Comparison of ENCODE assay signal across 10 cellular contexts in genomic region chr7:131557521-131558385, GRCh38. TPM values are rescaled to one million over a fixed set of nuclear protein-coding genes. Genes with fewer than 3 reads are reported as not detected.
DNase-seq lines count a peak whose midpoint lies in the region; ATAC-seq, FAIRE-seq and TF ChIP-seq lines count a peak whose summit lies in the region.
"Had no signal": no experiment of that assay in that cellular context is flagged by ENCODE, and none has a peak within 500 bp of the region (broad histone marks: within the 10 kb centered on the region; RNA-seq: fewer than 3 reads in every experiment).

No MANE protein-coding gene starts in this region.

- H3K36me3 ChIP-seq in HepG2 (replicated peaks in 1 of 2; ENCODE audit: control insufficient read depth in 1 of 2, insufficient read depth in 2 of 2, low read length in 2 of 2), result no peaks in the 10 kb centered on the region
- no peaks in the 10 kb centered on the region for H3K36me3 ChIP-seq in thyroid gland

- H3K36me3 Mint-ChIP-seq in activated CD4-positive, alpha-beta T cell treated with anti-CD3 and anti-CD28 coated beads, Interleukin-2, amount 10 ng/mL, durations not matched to agents 24 days and 14 days (ENCODE audit: low read depth), result no peaks in the 10 kb centered on the region
- H3K36me3 Mint-ChIP-seq in brain, result no peaks in the 10 kb centered on the region
- H3K36me3 Mint-ChIP-seq: activated naive CD8-positive, alpha-beta T cell treated with anti-CD3 and anti-CD28 coated beads, Interleukin-2, amount 10 ng/mL, durations not matched to agents 7 days and 5 days had no signal

- in situ Hi-C loops in HepG2 (cut with HindIII; ENCODE audit: extremely low pct_ligation_motif_present, low pct_unique_long_range_greater_than_20kb), result no loop called here

- WGBS in HepG2 (ENCODE audit: low lambda C conversion rate), result 9% methylated on average over 8 of the region's 32 CpGs
- WGBS in thyroid gland, 2 donors, result 12 to 14% methylated on average over 24 to 31 of the region's 32 CpGs

- H3K4me2 ChIP-seq in HepG2 (ENCODE audit: low read depth, low read length), result peak overlapping the region; percentile 12; the same call in 1 of the 2 replicates

- TF ChIP-seq CTCF in brain (conservative IDR thresholded peaks at IDR 0.05) (no peak), HepG2 (CRISPR knock-in tag; IDR thresholded peaks at IDR 0.05) (no peak), thyroid gland (IDR thresholded peaks at IDR 0.05) (no peak)

- no peaks in the 10 kb centered on the region for H3K79me2 ChIP-seq in HepG2 (ENCODE audit: insufficient read depth, low read length)

- CTCF ChIA-PET in HepG2 (lab: Yijun Ruan, JAX; ENCODE audit: low intra/inter-chr PET ratio, low total read pairs), result no interaction called here

- TF ChIP-seq EP300 in HepG2 (IDR thresholded peaks at IDR 0.05; ENCODE audit: low read depth in 2 of 2, low read length in 2 of 2) (no peak), HepG2 (CRISPR knock-in tag; IDR thresholded peaks at IDR 0.05; ENCODE audit: borderline replicate concordance) (no peak)

- POLR2A ChIA-PET in HepG2 (lab: Yijun Ruan, JAX), result no interaction called here

- H3K4me3 Mint-ChIP-seq in activated CD4-positive, alpha-beta T cell treated with anti-CD3 and anti-CD28 coated beads, Interleukin-2, amount 10 ng/mL, durations not matched to agents 24 days and 14 days, result no peak overlapping the region
- peak overlapping the region; percentile 81 to 87 (median 83) for H3K4me3 Mint-ChIP-seq in brain

- peak; percentile 63 for DNase-seq in activated CD4-positive, alpha-beta T cell treated with anti-CD3 and anti-CD28 coated beads, Interleukin-2, amount 10 ng/mL, durations not matched to agents 24 days and 14 days
- no peak for DNase-seq in activated CD4-positive, alpha-beta T cell treated with anti-CD3 and anti-CD28 coated beads for 4 hours
- DNase-seq in HepG2 (ENCODE audit: low spot score), result no peak
- DNase-seq in thyroid gland, result peak; percentile 15 to 17
- DNase-seq in RPMI8226, result no peak
- DNase-seq in stimulated activated CD4-positive, alpha-beta T cell treated with anti-CD3 and anti-CD28 coated beads, Interleukin-15, amount 100 ng/mL, for 24 hours, result no peak
- DNase-seq: activated naive CD8-positive, alpha-beta T cell treated with anti-CD3 and anti-CD28 coated beads, Interleukin-2, amount 10 ng/mL, durations not matched to agents 7 days and 5 days; COR-L47 had no signal

- H3K4me1 ChIP-seq in HepG2 (ENCODE audit: insufficient read depth, low read length) (peaks cover 13% of the 10 kb centered on the region), thyroid gland (peaks cover 19 to 24% of the 10 kb centered on the region in 2 donors)

- no peak for TF ChIP-seq RAD21 in HepG2 (CRISPR knock-in tag; IDR thresholded peaks at IDR 0.05)

- H3K27me3 ChIP-seq in HepG2 (ENCODE audit: control insufficient read depth in 1 of 2, insufficient read depth in 2 of 2, low read length in 2 of 2), result peaks cover 7 to 61% of the 10 kb centered on the region in 2 experiments
- no peaks in the 10 kb centered on the region for H3K27me3 ChIP-seq in thyroid gland

- H3K9me3 ChIP-seq in HepG2 (ENCODE audit: low read length) (no peaks in the 10 kb centered on the region), thyroid gland (no peaks in the 10 kb centered on the region)

- BruUV-seq in HepG2 (replicated peaks; lab: Mats Ljungman, UMichigan), result no TSS peak

- H3K27me3 Mint-ChIP-seq in activated CD4-positive, alpha-beta T cell treated with anti-CD3 and anti-CD28 coated beads, Interleukin-2, amount 10 ng/mL, durations not matched to agents 24 days and 14 days, result peaks cover 63% of the 10 kb centered on the region
- H3K27me3 Mint-ChIP-seq in brain, result peaks cover 51% of the 10 kb centered on the region

- H3K27ac ChIP-seq in HepG2 (ENCODE audit: extremely low read length, insufficient read depth, low read length) (no peak overlapping the region), thyroid gland (peak overlapping the region in 1 of 3 donors; percentile 64)

- TF ChIP-seq POLR2A in HepG2 (IDR thresholded peaks at IDR 0.05; ENCODE audit: insufficient read depth in 1 of 2, low read depth in 2 of 2, low read length in 2 of 2) (no peak), thyroid gland (IDR thresholded peaks at IDR 0.05) (no peak)

- no peaks in the 10 kb centered on the region for H4K20me1 ChIP-seq in HepG2 (ENCODE audit: insufficient read depth, low read length)

- peak overlapping the region in 1 of 3 experiments; percentile 10; a peak in 1 of 6 replicates for H3K4me3 ChIP-seq in HepG2 (replicated peaks in 1 of 3; ENCODE audit: insufficient read depth in 1 of 3, low read depth in 2 of 3, low read length in 3 of 3)
- H3K4me3 ChIP-seq in thyroid gland (replicated peaks in 1 of 3), result no peak overlapping the region

- H2AFZ ChIP-seq in HepG2 (ENCODE audit: low read length), result no peak overlapping the region

- no peaks in the 10 kb centered on the region for H3K9me3 Mint-ChIP-seq in activated CD4-positive, alpha-beta T cell treated with anti-CD3 and anti-CD28 coated beads, Interleukin-2, amount 10 ng/mL, durations not matched to agents 24 days and 14 days
- H3K9me3 Mint-ChIP-seq in brain, result peaks cover 0 to 7% (median 0%) of the 10 kb centered on the region in 5 experiments
- H3K9me3 Mint-ChIP-seq: activated naive CD8-positive, alpha-beta T cell treated with anti-CD3 and anti-CD28 coated beads, Interleukin-2, amount 10 ng/mL, durations not matched to agents 7 days and 5 days had no signal

- ATAC-seq in HepG2 (no peak), GM21526 (IDR thresholded peaks at IDR 0.05; ENCODE audit: low FRiP score, unreplicated experiment) (no peak)

- no peak overlapping the region for H3K27ac Mint-ChIP-seq in activated CD4-positive, alpha-beta T cell treated with anti-CD3 and anti-CD28 coated beads, Interleukin-2, amount 10 ng/mL, durations not matched to agents 24 days and 14 days
- H3K27ac Mint-ChIP-seq in brain, result peak overlapping the region in 3 of 5 experiments; percentile 38 to 91 (median 54)
- H3K27ac Mint-ChIP-seq: activated naive CD8-positive, alpha-beta T cell treated with anti-CD3 and anti-CD28 coated beads, Interleukin-2, amount 10 ng/mL, durations not matched to agents 7 days and 5 days had no signal

- intact Hi-C loops in activated CD4-positive, alpha-beta T cell treated with anti-CD3 and anti-CD28 coated beads, Interleukin-2, amount 10 ng/mL, durations not matched to agents 24 days and 14 days (cut with micrococcal nuclease), result no loop called here
- intact Hi-C loops in HepG2 (cut with micrococcal nuclease; ENCODE audit: unreplicated experiment) (no loop called here), thyroid gland (cut with DNase I) (no loop called here)

- FAIRE-seq in HepG2 (lab: Jason Lieb, UNC), result no peak

- peaks cover 8% of the 10 kb centered on the region for H3K4me1 Mint-ChIP-seq in activated CD4-positive, alpha-beta T cell treated with anti-CD3 and anti-CD28 coated beads, Interleukin-2, amount 10 ng/mL, durations not matched to agents 24 days and 14 days
- peaks cover 47% of the 10 kb centered on the region for H3K4me1 Mint-ChIP-seq in brain

- H3K9ac ChIP-seq in HepG2 (ENCODE audit: insufficient read depth, low read depth, low read length), result no peak overlapping the region

TF ChIP-seq in HepG2, 621 proteins besides CTCF, POLR2A, EP300 and RAD21 (continues in another document):
- no peak for TF ChIP-seq HIVEP1 (CRISPR knock-in tag; IDR thresholded peaks at IDR 0.05)
- no peak for TF ChIP-seq ZNF879 (CRISPR knock-in tag; IDR thresholded peaks at IDR 0.05)
- TF ChIP-seq EZH2 (conservative IDR thresholded peaks at IDR 0.05; ENCODE audit: low read depth, low read length), result 0 out of 2 replicates have a peak, but pooled peaks have one; percentile 33
- TF ChIP-seq ZKSCAN1 (IDR thresholded peaks at IDR 0.05; ENCODE audit: low read length), result no peak
- TF ChIP-seq, protein P1, sequence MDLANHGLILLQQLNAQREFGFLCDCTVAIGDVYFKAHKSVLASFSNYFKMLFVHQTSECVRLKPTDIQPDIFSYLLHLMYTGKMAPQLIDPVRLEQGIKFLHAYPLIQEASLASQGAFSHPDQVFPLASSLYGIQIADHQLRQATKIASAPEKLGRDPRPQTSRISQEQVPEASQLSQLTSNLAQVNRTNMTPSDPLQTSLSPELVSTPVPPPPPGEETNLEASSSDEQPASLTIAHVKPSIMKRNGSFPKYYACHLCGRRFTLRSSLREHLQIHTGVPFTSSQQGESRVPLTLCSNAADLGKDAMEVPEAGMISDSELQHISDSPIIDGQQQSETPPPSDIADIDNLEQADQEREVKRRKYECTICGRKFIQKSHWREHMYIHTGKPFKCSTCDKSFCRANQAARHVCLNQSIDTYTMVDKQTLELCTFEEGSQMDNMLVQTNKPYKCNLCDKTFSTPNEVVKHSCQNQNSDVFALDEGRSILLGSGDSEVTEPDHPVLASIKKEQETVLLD (CRISPR knock-in tag; IDR thresholded peaks at IDR 0.05; ENCODE audit: low read depth), result no peak

RNA-seq across cellular contexts. Expression of gene PODXL, which starts 1.3 kb away (rescaled TPM):
- 0.47 and 0.71 TPM in 2 replicates for total RNA-seq in activated CD4-positive, alpha-beta T cell treated with anti-CD3 and anti-CD28 coated beads, Interleukin-2, amount 10 ng/mL, durations not matched to agents 24 days and 14 days
- 39.8 TPM for polyA plus RNA-seq in brain (ENCODE audit: insufficient read depth, low read depth, low replicate concordance)
- total RNA-seq in HepG2 (2016; rRNA removed; fragmentation: Illumina TruSeq; extraction: Trizol), result 0.22 and 0.24 TPM in 2 replicates
- 0.09 TPM in 1 of 2 replicates, not detected in the other for total RNA-seq in HepG2 (2016; cell fraction: cytosol; rRNA removed; fragmentation: Illumina TruSeq; extraction: Trizol; ENCODE audit: low read depth)
- total RNA-seq in HepG2 (2016; cell fraction: insoluble cytoplasmic fraction; rRNA removed; fragmentation: Illumina TruSeq; extraction: Trizol), result 0.17 and 0.24 TPM in 2 replicates
- total RNA-seq in HepG2 (2016; cell fraction: membrane; rRNA removed; fragmentation: Illumina TruSeq; extraction: Trizol), result 0.12 and 0.21 TPM in 2 replicates
- 0.47 and 1.1 TPM in 2 replicates for total RNA-seq in HepG2 (2016; cell fraction: nucleus; rRNA removed; fragmentation: Illumina TruSeq; extraction: Trizol)
- polyA plus RNA-seq in HepG2 (2011; rRNA removed), result 0.33 and 0.54 TPM in 2 replicates
- 0.18 and 0.35 TPM in 2 replicates for polyA plus RNA-seq in HepG2 (2011; cell fraction: cytosol; rRNA removed)
- polyA plus RNA-seq in HepG2 (2011; cell fraction: nucleus; rRNA removed), result 0.38 and 0.55 TPM in 2 replicates
- 0.19 and 0.63 TPM in 2 replicates for polyA plus RNA-seq in HepG2 (2012)
- polyA plus RNA-seq in HepG2 (2016; cell fraction: cytosol; fragmentation: Illumina TruSeq; extraction: Trizol; ENCODE audit: low read depth), result 0.01 and 0.31 TPM in 2 replicates
- polyA plus RNA-seq in HepG2 (2016; cell fraction: insoluble cytoplasmic fraction; fragmentation: Illumina TruSeq; extraction: Trizol; ENCODE audit: low read depth), result 0.21 and 0.25 TPM in 2 replicates
- polyA plus RNA-seq in HepG2 (2016; cell fraction: membrane; fragmentation: Illumina TruSeq; extraction: Trizol; ENCODE audit: low read depth), result 0.03 and 0.16 TPM in 2 replicates
- 0.69 and 1.5 TPM in 2 replicates for polyA plus RNA-seq in HepG2 (2016; cell fraction: nucleus; fragmentation: Illumina TruSeq; extraction: Trizol; ENCODE audit: insufficient read depth, low read depth)
- polyA minus RNA-seq in HepG2 (2011; rRNA and poly(A)+ RNA removed; ENCODE audit: low replicate concordance), result 0.50 and 160 TPM in 2 replicates
- polyA minus RNA-seq in HepG2 (2011; cell fraction: cytosol; rRNA and poly(A)+ RNA removed), result 1.5 and 2.1 TPM in 2 replicates
- polyA minus RNA-seq in HepG2 (2011; cell fraction: nucleus; rRNA and poly(A)+ RNA removed), result 0.75 and 1.4 TPM in 2 replicates
- total RNA-seq in thyroid gland, result 100 to 1,000 TPM in 1 of 4 donors, 10 to 100 TPM in 3; 47.7 to 125 (median 56.3) TPM

Comparison
In these comparisons a context has a peak if more than half of its experiments do, and no peak if none do; other contexts are left out.
1. DNase-seq: peak in activated CD4-positive, alpha-beta T cell treated with anti-CD3 and anti-CD28 coated beads, Interleukin-2, amount 10 ng/mL, durations not matched to agents 24 days and 14 days (single experiment) and thyroid gland (2 of 2); none in activated CD4-positive, alpha-beta T cell treated with anti-CD3 and anti-CD28 coated beads for 4 hours (0 of 2), HepG2 (single experiment), RPMI8226 (single experiment) and stimulated activated CD4-positive, alpha-beta T cell treated with anti-CD3 and anti-CD28 coated beads, Interleukin-15, amount 100 ng/mL, for 24 hours (single experiment).
2. RNA of gene PODXL, which starts 1.3 kb away (total RNA-seq): 47.7 to 125 TPM in thyroid gland; 0.47 to 0.71 TPM in activated CD4-positive, alpha-beta T cell treated with anti-CD3 and anti-CD28 coated beads, Interleukin-2, amount 10 ng/mL, durations not matched to agents 24 days and 14 days and 0.09 to 1.1 TPM in HepG2; every median in the first group is over 10 times any median in the second.